20 cellular contexts compared by ENCODE assay signal in genomic region chr3:13024274-13024863, GRCh38. TPM values are rescaled to one million over a fixed set of nuclear protein-coding genes. Genes with fewer than 3 reads are reported as not detected.
DNase-seq lines count a peak whose midpoint lies in the region; ATAC-seq and TF ChIP-seq lines count a peak whose summit lies in the region.
"Had no signal": no experiment of that assay in that cellular context is flagged by ENCODE, and none has a peak within 500 bp of the region (broad histone marks: within the 10 kb centered on the region; RNA-seq: fewer than 3 reads in every experiment).

No MANE protein-coding gene starts in this region.

- H3K4me3 Mint-ChIP-seq in stimulated activated naive CD8-positive, alpha-beta T cell treated with anti-CD3 and anti-CD28 coated beads, Interleukin-15, Interleukin-2, amounts not matched to agents 100 ng/mL and 50 ng/mL, for 24 hours, result no peak overlapping the region
- H3K4me3 Mint-ChIP-seq: activated CD4-positive, alpha-beta T cell treated with anti-CD3 and anti-CD28 coated beads for 36 hours; activated T-cell treated with anti-CD3 and anti-CD28 coated beads, Interleukin-2, amount 50 U/mL, for 4 hours; T-helper 17 cell had no signal

- peaks cover 60% of the 10 kb centered on the region for H3K4me1 ChIP-seq in osteoblast (ENCODE audit: insufficient read depth, low read length)
- H3K4me1 ChIP-seq in right lobe of liver, result no peaks in the 10 kb centered on the region
- H3K4me1 ChIP-seq: Caco-2 had no signal

- H3K27ac ChIP-seq in caudate nucleus (ENCODE audit: low read depth, low read length), result peak overlapping the region; percentile 36
- H3K27ac ChIP-seq in osteoblast (ENCODE audit: low read depth, low read length), result no peak overlapping the region
- H3K27ac ChIP-seq in right lobe of liver, result no peak overlapping the region
- H3K27ac ChIP-seq: pancreas had no signal

- no peaks in the 10 kb centered on the region for H3K79me2 ChIP-seq in osteoblast (ENCODE audit: insufficient read depth, low read length)

- peaks cover 26% of the 10 kb centered on the region for H3K4me1 Mint-ChIP-seq in stimulated activated naive CD8-positive, alpha-beta T cell treated with anti-CD3 and anti-CD28 coated beads, Interleukin-15, Interleukin-2, amounts not matched to agents 100 ng/mL and 50 ng/mL, for 24 hours (ENCODE audit: low read depth)

- no peaks in the 10 kb centered on the region for H4K20me1 ChIP-seq in osteoblast (ENCODE audit: insufficient read depth, low read length)

- no peak for TF ChIP-seq CTCF in osteoblast (IDR thresholded peaks at IDR 0.05; ENCODE audit: extremely low read depth, low read depth, low read length)
- no peak for TF ChIP-seq CTCF in right lobe of liver (IDR thresholded peaks at IDR 0.05)

- no peaks in the 10 kb centered on the region for H3K27me3 Mint-ChIP-seq in stimulated activated naive CD8-positive, alpha-beta T cell treated with anti-CD3 and anti-CD28 coated beads, Interleukin-15, Interleukin-2, amounts not matched to agents 100 ng/mL and 50 ng/mL, for 24 hours
- H3K27me3 Mint-ChIP-seq: activated CD4-positive, alpha-beta T cell treated with anti-CD3 and anti-CD28 coated beads for 36 hours; T-helper 17 cell had no signal

- 92% methylated on average over 6 of the region's 6 CpGs for WGBS in right lobe of liver (ENCODE audit: insufficient coverage, low coverage, low lambda C conversion rate, missing lambda C conversion rate)

- H2AFZ ChIP-seq in osteoblast (ENCODE audit: low read length), result no peak overlapping the region

- H3K36me3 ChIP-seq in osteoblast (ENCODE audit: insufficient read depth, low read length) (no peaks in the 10 kb centered on the region), right lobe of liver (no peaks in the 10 kb centered on the region)
- H3K36me3 ChIP-seq: pancreas had no signal

- H3K4me3 ChIP-seq in osteoblast (ENCODE audit: insufficient read depth, low read length) (no peak overlapping the region), right lobe of liver (no peak overlapping the region)
- H3K4me3 ChIP-seq: pancreas had no signal

- TF ChIP-seq POLR2A in right lobe of liver (IDR thresholded peaks at IDR 0.05), result no peak

- DNase-seq in stimulated activated naive CD8-positive, alpha-beta T cell treated with anti-CD3 and anti-CD28 coated beads, Interleukin-15, Interleukin-2, amounts not matched to agents 100 U/mL and 50 U/mL, for 24 hours, result no peak
- DNase-seq in caudate nucleus (lab: John Stamatoyannopoulos, UW) (no peak), osteoblast (ENCODE audit: insufficient read length, low spot score, missing footprints) (peak; percentile 61), cerebellum (ENCODE audit: low spot score) (no peak), right lobe of liver (no peak), islet precursor cell (no peak)
- DNase-seq: activated naive CD4-positive, alpha-beta T cell treated with Interleukin-2 at 50 U/mL for 16 hours; activated T-cell treated with anti-CD3 and anti-CD28 coated beads, Interleukin-2, amount 50 U/mL, for 4 hours; Caco-2; central memory CD4-positive, alpha-beta T cell; DND-41; mesendoderm; NCI-H1930; NCI-H526 treated with DMSO at 0.1 percent for 48 hours; T-helper 17 cell had no signal

- H3K27ac Mint-ChIP-seq in stimulated activated naive CD8-positive, alpha-beta T cell treated with anti-CD3 and anti-CD28 coated beads, Interleukin-15, Interleukin-2, amounts not matched to agents 100 ng/mL and 50 ng/mL, for 24 hours, result peak overlapping the region; percentile 26
- H3K27ac Mint-ChIP-seq: activated CD4-positive, alpha-beta T cell treated with anti-CD3 and anti-CD28 coated beads for 36 hours; T-helper 17 cell had no signal

- H3K9me3 ChIP-seq in osteoblast (ENCODE audit: low read depth, low read length) (no peaks in the 10 kb centered on the region), right lobe of liver (no peaks in the 10 kb centered on the region)
- H3K9me3 ChIP-seq: Caco-2, pancreas had no signal

- no peaks in the 10 kb centered on the region for H3K9me3 Mint-ChIP-seq in stimulated activated naive CD8-positive, alpha-beta T cell treated with anti-CD3 and anti-CD28 coated beads, Interleukin-15, Interleukin-2, amounts not matched to agents 100 ng/mL and 50 ng/mL, for 24 hours
- H3K9me3 Mint-ChIP-seq: activated T-cell treated with anti-CD3 and anti-CD28 coated beads, Interleukin-2, amount 50 U/mL, for 4 hours had no signal

- intact Hi-C loops in right lobe of liver (cut with DNase I), result no loop called here

- H3K27me3 ChIP-seq in osteoblast (ENCODE audit: insufficient read depth, low read length) (no peaks in the 10 kb centered on the region), right lobe of liver (no peaks in the 10 kb centered on the region)
- H3K27me3 ChIP-seq: pancreas had no signal

- peak overlapping the region; percentile 7 for H3K4me2 ChIP-seq in osteoblast (ENCODE audit: insufficient read depth, low read length)

- ATAC-seq in stimulated activated naive CD8-positive, alpha-beta T cell treated with anti-CD3 and anti-CD28 coated beads, Interleukin-15, Interleukin-2, amounts not matched to agents 100 U/mL and 50 U/mL, for 24 hours, result no peak
- ATAC-seq in right lobe of liver (no peak), GM21447 (IDR thresholded peaks at IDR 0.05; ENCODE audit: unreplicated experiment) (no peak)
- ATAC-seq: sciatic nerve, T-helper 17 cell had no signal

- no peaks in the 10 kb centered on the region for H3K36me3 Mint-ChIP-seq in stimulated activated naive CD8-positive, alpha-beta T cell treated with anti-CD3 and anti-CD28 coated beads, Interleukin-15, Interleukin-2, amounts not matched to agents 100 ng/mL and 50 ng/mL, for 24 hours (ENCODE audit: low read depth)

RNA-seq across cellular contexts. Expression of gene IQSEC1, which starts 48.9 kb away (rescaled TPM):
- total RNA-seq in osteoblast, result 22.1 and 28.3 TPM in 2 replicates
- total RNA-seq in cerebellum, result 27.2 TPM
- 10 to 100 TPM; 32.1 to 61.3 (median 48.9) TPM for total RNA-seq in right lobe of liver
